In genomic region chr12:110937104-110937641, GRCh38 we compare ENCODE assay signal across 8 cellular contexts. TPM values are rescaled to one million over a fixed set of nuclear protein-coding genes. Genes with fewer than 3 reads are reported as not detected.
DNase-seq lines count a peak whose midpoint lies in the region; ATAC-seq, FAIRE-seq and TF ChIP-seq lines count a peak whose summit lies in the region.

No MANE protein-coding gene starts in this region.

- intact Hi-C loops in CD4-positive, alpha-beta T cell (cut with DNase I, micrococcal nuclease), result loop anchor here (1.0 to 10.0 kb wide), 7 partner anchors 237 to 376 kb away; no protein-coding TSS in a partner anchor
- intact Hi-C loops in posterior vena cava (cut with DNase I) (loop anchor here (5.0 to 10.0 kb wide), 2 partner anchors 358 to 375 kb away; no protein-coding TSS in a partner anchor), aorta (cut with DNase I) (loop anchor here in 1 of 2 donors (5.0 kb wide), 2 partner anchors 360 to 375 kb away; no protein-coding TSS in a partner anchor)

- H3K36me3 ChIP-seq in aorta (ENCODE audit: control insufficient read depth in 1 of 2, insufficient read depth in 2 of 2, low read length in 1 of 2), result no peaks in the 10 kb centered on the region

- H3K4me3 ChIP-seq in aorta (ENCODE audit: low read length in 2 of 2), result no peak overlapping the region

- H3K27ac ChIP-seq in CD4-positive, alpha-beta T cell (ENCODE audit: low read depth, low read length), result no peak overlapping the region
- no peak overlapping the region for H3K27ac ChIP-seq in aorta (ENCODE audit: low read depth in 1 of 2, low read length in 2 of 2)

- no peaks in the 10 kb centered on the region for H3K9me3 ChIP-seq in CD4-positive, alpha-beta T cell (ENCODE audit: control insufficient read depth, low read length)
- H3K9me3 ChIP-seq in aorta (ENCODE audit: control insufficient read depth, low read length), result peaks cover 3% of the 10 kb centered on the region

- H3K4me1 Mint-ChIP-seq in CD4-positive, alpha-beta T cell (ENCODE audit: low read depth), result no peaks in the 10 kb centered on the region

- no peaks in the 10 kb centered on the region for H3K36me3 Mint-ChIP-seq in CD4-positive, alpha-beta T cell (ENCODE audit: low read depth)

- WGBS in aorta, 2 donors, result 2 to 3% methylated on average over 21 of the region's 21 CpGs

- H3K9me3 Mint-ChIP-seq in CD4-positive, alpha-beta T cell, result no peaks in the 10 kb centered on the region

- no peak overlapping the region for H3K27ac Mint-ChIP-seq in CD4-positive, alpha-beta T cell

- CTCF ChIA-PET in CD4-positive, alpha-beta T cell (lab: Charles Lee), result interaction anchor here (1.3 kb wide), 1 partner anchor 335 kb away, joined by 3 read pairs; no protein-coding TSS in a partner anchor

- POLR2A ChIA-PET in CD4-positive, alpha-beta T cell (lab: Charles Lee), result no interaction called here

- H3K4me1 ChIP-seq in aorta (ENCODE audit: control insufficient read depth in 1 of 2, insufficient read depth in 2 of 2, low read length in 2 of 2), result no peaks in the 10 kb centered on the region

- H3K27me3 ChIP-seq in CD4-positive, alpha-beta T cell (ENCODE audit: control insufficient read depth, insufficient read depth, low read length), result peaks cover 4% of the 10 kb centered on the region
- no peaks in the 10 kb centered on the region for H3K27me3 ChIP-seq in aorta (ENCODE audit: control insufficient read depth in 1 of 2, insufficient read depth in 2 of 2, low read length in 1 of 2)

- H3K27me3 Mint-ChIP-seq in CD4-positive, alpha-beta T cell, result peaks cover 35% of the 10 kb centered on the region

- DNase-seq in CD4-positive, alpha-beta T cell, result peak; percentile 16 to 70 (median 45)
- DNase-seq in HTR-8/SVneo (ENCODE audit: insufficient read length, low spot score) (peak; percentile 67), RCC 7860 (ENCODE audit: low spot score) (peak; percentile 23), glomerular visceral epithelial cell (ENCODE audit: extremely low spot score) (peak; percentile 33), posterior vena cava (ENCODE audit: low spot score) (peak; percentile 90), aorta (peak; percentile 66 to 88)
- peak; percentile 33 for DNase-seq in activated gamma-delta T cell treated with anti-CD3 and anti-CD28 coated beads, Interleukin-2, amount 50 U/mL, for 16 hours (ENCODE audit: low read depth)

- ATAC-seq in CD4-positive, alpha-beta T cell (ENCODE audit: poor library complexity), result peak; percentile 55
- ATAC-seq in aorta (ENCODE audit: low FRiP score), result peak; percentile 70
- no peak for ATAC-seq in GM18861 (IDR thresholded peaks at IDR 0.05; ENCODE audit: unreplicated experiment)

- peak; percentile 98 for TF ChIP-seq CTCF in CD4-positive, alpha-beta T cell (IDR thresholded peaks at IDR 0.05)

- no peak overlapping the region for H3K4me3 Mint-ChIP-seq in CD4-positive, alpha-beta T cell

- FAIRE-seq in HTR-8/SVneo (lab: Jason Lieb, UNC) (no peak), RCC 7860 (lab: Jason Lieb, UNC) (no peak)

RNA-seq across cellular contexts. Expression of gene MYL2, which starts 16.8 kb away (rescaled TPM):
- not detected for total RNA-seq in CD4-positive, alpha-beta T cell
- total RNA-seq in posterior vena cava (not detected), aorta (under 1 TPM in 1 of 2 donors, not detected in 1; 0.99 TPM)
- 10 to 100 TPM in 1 of 2 donors, 1 to 10 TPM in 1; 4.5 to 80.9 TPM for polyA plus RNA-seq in aorta

Comparison
In these comparisons a context has a peak if more than half of its experiments do, and no peak if none do; other contexts are left out.
1. DNase-seq: peak in every context shown above with its lines; median percentile 90 in posterior vena cava; 77 in aorta; 67 in HTR-8/SVneo; 45 in CD4-positive, alpha-beta T cell; 33 in activated gamma-delta T cell treated with anti-CD3 and anti-CD28 coated beads, Interleukin-2, amount 50 U/mL, for 16 hours; 33 in glomerular visceral epithelial cell; 23 in RCC 7860.